In genomic region chr9:129138476-129139232, GRCh38 we compare ENCODE assay signal across 8 cellular contexts. TPM values are rescaled to one million over a fixed set of nuclear protein-coding genes. Genes with fewer than 3 reads are reported as not detected.
DNase-seq lines count a peak whose midpoint lies in the region; ATAC-seq and TF ChIP-seq lines count a peak whose summit lies in the region.

No MANE protein-coding gene starts in this region.

- peaks cover 4% of the 10 kb centered on the region for H3K27me3 Mint-ChIP-seq in neural crest cell (ENCODE audit: low read depth)

- peaks cover 62% of the 10 kb centered on the region for H3K36me3 ChIP-seq in BLaER1
- H3K36me3 ChIP-seq in RWPE2 (ENCODE audit: low read depth), result peaks cover 52% of the 10 kb centered on the region
- peaks cover 41% of the 10 kb centered on the region for H3K36me3 ChIP-seq in WERI-Rb-1

- peak overlapping the region; percentile 95 for H3K4me2 ChIP-seq in BLaER1

- no peak overlapping the region for H3K4me3 ChIP-seq in BLaER1
- H3K4me3 ChIP-seq in RWPE2 (ENCODE audit: severe bottlenecking), result no peak overlapping the region
- no peak overlapping the region for H3K4me3 ChIP-seq in WERI-Rb-1 (ENCODE audit: low read depth, low read length)

- H3K4me3 Mint-ChIP-seq in neural crest cell, result peak overlapping the region; percentile 73

- TF ChIP-seq CTCF in RWPE2 (IDR thresholded peaks at IDR 0.05; ENCODE audit: poor library complexity, severe bottlenecking) (no peak), neural crest cell (conservative IDR thresholded peaks at IDR 0.05) (no peak), GM10266 (IDR thresholded peaks at IDR 0.05; ENCODE audit: control insufficient read depth, insufficient read depth, low read depth, missing control alignments) (no peak), WERI-Rb-1 (IDR thresholded peaks at IDR 0.05; ENCODE audit: low read depth, low read length) (no peak)

- H3K27ac Mint-ChIP-seq in neural crest cell (ENCODE audit: unreplicated experiment), result no peak overlapping the region

- H3K4me1 Mint-ChIP-seq in neural crest cell, result peaks cover 61% of the 10 kb centered on the region

- peak overlapping the region; percentile 98; the same call in 1 of the 2 replicates for H3K9ac ChIP-seq in BLaER1

- H3K27ac ChIP-seq in BLaER1 (peak overlapping the region; percentile 58), RWPE2 (ENCODE audit: poor library complexity, severe bottlenecking) (peak overlapping the region; percentile 100), WERI-Rb-1 (no peak overlapping the region)

- H3K9me3 ChIP-seq in BLaER1 (no peaks in the 10 kb centered on the region), RWPE2 (ENCODE audit: severe bottlenecking) (no peaks in the 10 kb centered on the region), WERI-Rb-1 (ENCODE audit: severe bottlenecking) (no peaks in the 10 kb centered on the region)

- peaks cover under 1% of the 10 kb centered on the region for H3K36me3 Mint-ChIP-seq in neural crest cell (ENCODE audit: low read depth)

- H3K27me3 ChIP-seq in BLaER1 (no peaks in the 10 kb centered on the region), RWPE2 (ENCODE audit: insufficient read depth, poor library complexity, severe bottlenecking) (no peaks in the 10 kb centered on the region), WERI-Rb-1 (ENCODE audit: insufficient read depth, low read depth, severe bottlenecking) (no peaks in the 10 kb centered on the region)

- ATAC-seq in RWPE2 (ENCODE audit: low read depth) (peak; percentile 1; the same call in 1 of the 3 replicates), HG03342 (IDR thresholded peaks at IDR 0.05; ENCODE audit: unreplicated experiment) (no peak)

- no peak for DNase-seq in RWPE2 (ENCODE audit: low spot score)
- peak; percentile 90 for DNase-seq in fibroblast of gingiva (ENCODE audit: low read depth)
- no peak for DNase-seq in neural crest cell (ENCODE audit: low read depth, low spot score)
- DNase-seq in GM10266 (ENCODE audit: extremely low spot score), result no peak
- no peak for DNase-seq in WERI-Rb-1
- DNase-seq in activated gamma-delta T cell treated with Interleukin-2 at 50 U/mL for 16 hours, result no peak

- H3K9me3 Mint-ChIP-seq in neural crest cell, result no peaks in the 10 kb centered on the region

- H4K20me1 ChIP-seq in BLaER1, result no peaks in the 10 kb centered on the region

- H3K4me1 ChIP-seq in BLaER1 (peaks cover 49% of the 10 kb centered on the region), RWPE2 (ENCODE audit: insufficient read depth, poor library complexity, severe bottlenecking) (peaks cover 36% of the 10 kb centered on the region)

RNA-seq across cellular contexts. Expression of gene PTPA, which starts 27.4 kb away (rescaled TPM):
- total RNA-seq in neural crest cell, result 136 and 144 TPM in 2 replicates

RNA-seq across cellular contexts. Expression of gene CRAT, which starts 28.1 kb away (rescaled TPM):
- 24.9 and 26.0 TPM in 2 replicates for total RNA-seq in neural crest cell

RNA-seq across cellular contexts. Expression of gene IER5L, which starts 39.4 kb away (rescaled TPM):
- total RNA-seq in neural crest cell, result 19.1 and 19.9 TPM in 2 replicates

RNA-seq across cellular contexts. Expression of gene DOLPP1, which starts 57.7 kb away (rescaled TPM):
- 43.1 and 43.9 TPM in 2 replicates for total RNA-seq in neural crest cell
